21 cellular contexts compared by ENCODE assay signal in genomic region chr15:66941231-66941711, GRCh38.
A peak's percentile ranks its signal among the peaks of the same experiment; 100 is the strongest.
DNase-seq lines count a peak whose midpoint lies in the region; ATAC-seq lines count a peak whose summit lies in the region.
"Had no signal": no experiment of that assay in that cellular context is flagged by ENCODE, and none has a peak within 500 bp of the region (broad histone marks: within the 10 kb centered on the region; RNA-seq: fewer than 3 reads in every experiment).

No MANE protein-coding gene starts in this region.

- 79 to 80% methylated on average over 14 of the region's 14 CpGs for WGBS in aorta, 2 donors

- peak; percentile 21 for DNase-seq in activated CD4-positive, CD25-positive, alpha-beta regulatory T cell treated with anti-CD3 and anti-CD28 coated beads, Interleukin-2, amount 50 U/mL, for 72 hours
- DNase-seq in cardiac septum (ENCODE audit: low spot score) (peak; percentile 69), aorta (no peak), epidermal melanocyte (ENCODE audit: insufficient read length, low spot score) (no peak), OCI-M1 (lab: John Stamatoyannopoulos, UW) (no peak)
- DNase-seq: activated naive CD4-positive, alpha-beta T cell treated with anti-CD3 and anti-CD28 coated beads, Interleukin-2, amount 10 ng/mL, durations not matched to agents 7 days and 5 days; activated T-cell treated with anti-CD3 and anti-CD28 coated beads, Interleukin-2, amount 50 U/mL, for 1 hour; DND-41; H9; naive thymus-derived CD4-positive, alpha-beta T cell; NCI-H1694 treated with DMSO at 0.1 percent for 48 hours; NCI-H82; ovary; PC-9; stimulated activated naive CD4-positive, alpha-beta T cell had no signal

- H3K36me3 ChIP-seq in muscle layer of duodenum (ENCODE audit: control insufficient read depth in 1 of 2, insufficient read depth in 2 of 2, low read length in 2 of 2) (no peaks in the 10 kb centered on the region), aorta (ENCODE audit: control insufficient read depth in 1 of 2, insufficient read depth in 2 of 2, low read length in 1 of 2) (no peaks in the 10 kb centered on the region)
- H3K36me3 ChIP-seq: ovary had no signal

- H3K4me3 ChIP-seq in muscle layer of duodenum (ENCODE audit: low read depth in 1 of 2, low read length in 2 of 2), result peak overlapping the region; percentile 1 to 28
- no peak overlapping the region for H3K4me3 ChIP-seq in aorta (ENCODE audit: low read length in 2 of 2)
- H3K4me3 ChIP-seq: hepatocyte, ovary, PC-9 had no signal

- ATAC-seq in activated CD4-positive, CD25-positive, alpha-beta regulatory T cell treated with anti-CD3 and anti-CD28 coated beads, Interleukin-2, amount 50 U/mL, for 24 hours, result no peak
- ATAC-seq in aorta (ENCODE audit: low FRiP score), result peak; percentile 26
- no peak for ATAC-seq in HG02970 (IDR thresholded peaks at IDR 0.05; ENCODE audit: low FRiP score, unreplicated experiment)
- ATAC-seq: naive thymus-derived CD4-positive, alpha-beta T cell had no signal

- H3K4me1 ChIP-seq in muscle layer of duodenum (ENCODE audit: control insufficient read depth in 1 of 2, insufficient read depth in 2 of 2, low read length in 2 of 2) (peaks cover 0 to 8% of the 10 kb centered on the region in 2 donors), aorta (ENCODE audit: control insufficient read depth in 1 of 2, insufficient read depth in 2 of 2, low read length in 2 of 2) (no peaks in the 10 kb centered on the region)

- H3K27ac ChIP-seq in muscle layer of duodenum (ENCODE audit: low read length) (no peak overlapping the region), aorta (ENCODE audit: low read depth in 1 of 2, low read length in 2 of 2) (no peak overlapping the region)
- H3K27ac ChIP-seq: 22Rv1, hepatocyte, ovary, PC-9, VCaP had no signal

- H3K9me3 ChIP-seq in muscle layer of duodenum (ENCODE audit: control insufficient read depth in 1 of 2, low read length in 2 of 2) (peaks cover 0 to 7% of the 10 kb centered on the region in 2 donors), aorta (ENCODE audit: control insufficient read depth, low read length) (no peaks in the 10 kb centered on the region)
- H3K9me3 ChIP-seq: ovary had no signal

- H3K27me3 ChIP-seq in muscle layer of duodenum (ENCODE audit: low read depth, low read length) (no peaks in the 10 kb centered on the region), aorta (ENCODE audit: control insufficient read depth in 1 of 2, insufficient read depth in 2 of 2, low read length in 1 of 2) (no peaks in the 10 kb centered on the region)
- H3K27me3 ChIP-seq: hepatocyte, ovary had no signal

- intact Hi-C loops in cardiac septum (cut with DNase I) (loop anchor here (10.0 kb wide), 1 partner anchor 894 kb away; no protein-coding TSS in a partner anchor), aorta (cut with DNase I) (no loop called here)

Comparison
In these comparisons a context has a peak if more than half of its experiments do, and no peak if none do; other contexts are left out.
1. DNase-seq: peak in activated CD4-positive, CD25-positive, alpha-beta regulatory T cell treated with anti-CD3 and anti-CD28 coated beads, Interleukin-2, amount 50 U/mL, for 72 hours (single experiment) and cardiac septum (single experiment); none in aorta (0 of 2), epidermal melanocyte (single experiment) and OCI-M1 (single experiment).
2. H3K4me3 ChIP-seq: peak in muscle layer of duodenum (2 of 2); none in aorta (0 of 2).